ENCODE assay signal across 8 cellular contexts in the genomic region with DNA sequence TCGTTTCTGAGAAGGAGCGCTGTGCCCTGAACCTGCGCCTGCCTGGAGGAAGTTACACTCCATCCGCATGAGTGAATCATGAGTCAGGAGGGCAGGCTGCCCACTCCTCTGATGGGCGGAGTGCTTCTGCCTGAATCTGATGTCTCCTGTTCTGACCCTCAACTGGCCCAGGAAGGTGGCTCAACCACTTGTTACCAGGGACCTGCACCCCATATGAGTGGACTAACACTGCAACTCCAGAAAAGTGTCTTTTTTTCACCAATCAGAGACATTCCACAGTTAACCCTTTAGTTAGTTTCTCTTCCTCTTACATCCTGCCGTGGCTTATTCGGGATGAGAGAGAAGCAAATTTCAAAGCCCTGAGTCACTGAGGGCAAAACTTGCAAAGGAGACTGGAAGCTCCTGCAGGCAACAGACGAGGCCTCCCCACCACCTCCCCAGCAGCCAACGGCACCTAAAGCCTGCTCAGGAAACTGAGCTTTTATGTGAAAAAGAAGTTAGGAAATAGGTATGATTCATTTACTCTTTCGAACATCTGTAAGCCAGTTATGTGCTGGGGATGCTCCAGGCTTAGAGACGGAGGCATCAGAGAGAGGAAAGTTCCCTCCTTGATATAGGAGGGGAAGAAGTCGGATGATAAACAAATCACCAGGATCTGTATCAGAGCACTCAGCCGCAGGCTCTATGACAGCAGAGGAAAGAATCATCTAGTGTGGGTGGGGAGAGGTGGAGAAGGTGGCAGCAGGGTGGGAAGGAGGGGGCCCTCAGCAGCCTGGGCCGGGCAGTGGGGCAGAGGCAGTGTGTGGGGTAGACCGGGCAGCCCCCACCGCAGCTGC. TPM values are rescaled to one million over a fixed set of nuclear protein-coding genes. Genes with fewer than 3 reads are reported as not detected.
DNase-seq lines count a peak whose midpoint lies in the region; ATAC-seq and TF ChIP-seq lines count a peak whose summit lies in the region.

No MANE protein-coding gene starts in this region.

- peak overlapping the region in 9 of 10 donors; percentile 15 to 93 (median 77) for H3K27ac ChIP-seq in heart right ventricle

- H3K36me3 ChIP-seq in heart right ventricle (peaks cover 0 to 14% (median 0%) of the 10 kb centered on the region in 9 donors), skeletal muscle satellite cell (ENCODE audit: insufficient read depth, low read length) (no peaks in the 10 kb centered on the region)

- peak; percentile 51 for ATAC-seq in GM18505 (IDR thresholded peaks at IDR 0.05; ENCODE audit: unreplicated experiment)
- ATAC-seq in HG02763 (IDR thresholded peaks at IDR 0.05; ENCODE audit: unreplicated experiment), result peak; percentile 52
- peak; percentile 47 to 84 (median 55) for ATAC-seq in heart right ventricle

- no peak for TF ChIP-seq CTCF in heart right ventricle (IDR thresholded peaks at IDR 0.05)

- DNase-seq in NOMO-1 treated with DMSO at 0.1 percent for 48 hours (lab: John Stamatoyannopoulos, UW; ENCODE audit: unreplicated experiment) (peak; percentile 100), activated gamma-delta T cell treated with Interleukin-2 at 50 U/mL for 16 hours (peak; percentile 35), heart right ventricle (peak; percentile 64 to 66), NCI-H82 treated with DMSO at 0.1 percent for 48 hours (lab: John Stamatoyannopoulos, UW; ENCODE audit: unreplicated experiment) (no peak), cerebellar cortex (ENCODE audit: low spot score) (no peak)

- peak; percentile 55 for TF ChIP-seq POLR2A in GM18505 (IDR thresholded peaks at IDR 0.05; ENCODE audit: borderline replicate concordance, extremely low read depth, insufficient read depth, insufficient read length)

- peaks cover 9 to 100% (median 69%) of the 10 kb centered on the region in 9 donors for H3K4me1 ChIP-seq in heart right ventricle
- peaks cover 56% of the 10 kb centered on the region for H3K4me1 ChIP-seq in skeletal muscle satellite cell (ENCODE audit: control insufficient read depth, insufficient read depth, low read length)

- H3K4me2 ChIP-seq in skeletal muscle satellite cell (ENCODE audit: low read length), result peak overlapping the region; percentile 69

- H3K9me3 ChIP-seq in heart right ventricle, result no peaks in the 10 kb centered on the region
- H3K9me3 ChIP-seq in skeletal muscle satellite cell (replicated peaks; ENCODE audit: low read length), result no peaks in the 10 kb centered on the region

- H3K9ac ChIP-seq in skeletal muscle satellite cell (ENCODE audit: low read depth, low read length), result peak overlapping the region; percentile 78

- intact Hi-C loops in heart right ventricle (cut with DNase I), result loop anchor here in 1 of 10 donors (5.0 kb wide), 1 partner anchor 34 kb away; no protein-coding TSS in a partner anchor

- H3K4me3 ChIP-seq in heart right ventricle (peak overlapping the region in 1 of 10 donors; percentile 13), skeletal muscle satellite cell (ENCODE audit: low read length) (peak overlapping the region; percentile 17)

- H3K27me3 ChIP-seq in heart right ventricle (peaks cover 0 to 9% (median 0%) of the 10 kb centered on the region in 7 donors), skeletal muscle satellite cell (ENCODE audit: control insufficient read depth, insufficient read depth, low read length) (peaks cover 3% of the 10 kb centered on the region)

- WGBS in heart right ventricle, 2 donors, result 46 to 56% methylated on average over 16 of the region's 16 CpGs

RNA-seq across cellular contexts. Expression of gene MBP, which starts 31.0 kb away (rescaled TPM):
- 10 to 100 TPM; 18.4 to 70.8 (median 52.6) TPM for total RNA-seq in heart right ventricle
- polyA plus RNA-seq in heart right ventricle, result 10 to 100 TPM in 1 of 2 donors, 1 to 10 TPM in 1; 3.0 to 11.5 TPM
- total RNA-seq in skeletal muscle satellite cell (2012; rRNA removed), result 3.1 and 6.8 TPM in 2 replicates

Comparison
In these comparisons a context has a peak if more than half of its experiments do, and no peak if none do; other contexts are left out.
1. DNase-seq: peak in NOMO-1 treated with DMSO at 0.1 percent for 48 hours (single experiment), activated gamma-delta T cell treated with Interleukin-2 at 50 U/mL for 16 hours (single experiment) and heart right ventricle (2 of 2); none in NCI-H82 treated with DMSO at 0.1 percent for 48 hours (single experiment) and cerebellar cortex (single experiment).
2. Peak in every context shown above with its lines, with median percentiles within 50 percentile points of each other: ATAC-seq.